Comparison of ENCODE assay signal across 1 cellular context in the genomic region with DNA sequence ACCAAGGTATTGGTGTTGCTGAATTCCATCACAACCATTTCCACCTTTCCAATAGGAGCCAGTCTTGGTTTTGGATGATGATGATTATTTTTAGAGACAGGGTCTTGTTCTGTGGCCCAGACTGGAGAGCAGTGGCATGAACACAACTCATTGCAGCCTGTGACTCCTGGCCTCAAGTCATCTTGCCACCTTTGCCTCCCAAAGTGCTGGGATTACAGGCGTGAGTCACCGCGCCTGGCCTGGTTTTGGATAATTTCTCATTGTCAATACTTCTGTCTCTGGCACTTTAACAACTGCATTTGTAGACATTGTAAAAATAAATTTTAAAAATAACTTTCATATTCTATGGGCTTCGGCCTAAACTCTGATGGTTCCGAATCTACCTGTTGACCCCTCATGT.
TF ChIP-seq lines count a peak whose summit lies in the region.

No MANE protein-coding gene starts in this region.

TF ChIP-seq in IMR-90, 13 proteins besides CTCF, POLR2A, EP300 and RAD21:
- TF ChIP-seq BHLHE40 (IDR thresholded peaks at IDR 0.05; ENCODE audit: low read depth, low read length): no peak
- no peak for TF ChIP-seq SMC3 (IDR thresholded peaks at IDR 0.05; ENCODE audit: low read depth, low read length)
- TF ChIP-seq, protein P1, sequence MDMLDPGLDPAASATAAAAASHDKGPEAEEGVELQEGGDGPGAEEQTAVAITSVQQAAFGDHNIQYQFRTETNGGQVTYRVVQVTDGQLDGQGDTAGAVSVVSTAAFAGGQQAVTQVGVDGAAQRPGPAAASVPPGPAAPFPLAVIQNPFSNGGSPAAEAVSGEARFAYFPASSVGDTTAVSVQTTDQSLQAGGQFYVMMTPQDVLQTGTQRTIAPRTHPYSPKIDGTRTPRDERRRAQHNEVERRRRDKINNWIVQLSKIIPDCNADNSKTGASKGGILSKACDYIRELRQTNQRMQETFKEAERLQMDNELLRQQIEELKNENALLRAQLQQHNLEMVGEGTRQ (IDR thresholded peaks at IDR 0.05; ENCODE audit: low read depth, low read length): no peak
- TF ChIP-seq MAFK (IDR thresholded peaks at IDR 0.05; ENCODE audit: low read depth, low read length): no peak
- no peak for TF ChIP-seq NFE2L2 (IDR thresholded peaks at IDR 0.05; ENCODE audit: low read depth, low read length)
- no peak for TF ChIP-seq FOS (IDR thresholded peaks at IDR 0.05; ENCODE audit: low read depth, low read length)
- no peak for TF ChIP-seq RFX5 (IDR thresholded peaks at IDR 0.05; ENCODE audit: low read depth, low read length)
- no peak for TF ChIP-seq MAZ (IDR thresholded peaks at IDR 0.05; ENCODE audit: borderline replicate concordance, low read depth, low read length)
- TF ChIP-seq, protein P2, sequence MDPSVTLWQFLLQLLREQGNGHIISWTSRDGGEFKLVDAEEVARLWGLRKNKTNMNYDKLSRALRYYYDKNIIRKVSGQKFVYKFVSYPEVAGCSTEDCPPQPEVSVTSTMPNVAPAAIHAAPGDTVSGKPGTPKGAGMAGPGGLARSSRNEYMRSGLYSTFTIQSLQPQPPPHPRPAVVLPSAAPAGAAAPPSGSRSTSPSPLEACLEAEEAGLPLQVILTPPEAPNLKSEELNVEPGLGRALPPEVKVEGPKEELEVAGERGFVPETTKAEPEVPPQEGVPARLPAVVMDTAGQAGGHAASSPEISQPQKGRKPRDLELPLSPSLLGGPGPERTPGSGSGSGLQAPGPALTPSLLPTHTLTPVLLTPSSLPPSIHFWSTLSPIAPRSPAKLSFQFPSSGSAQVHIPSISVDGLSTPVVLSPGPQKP (IDR thresholded peaks at IDR 0.05; ENCODE audit: borderline replicate concordance, low read depth, low read length): no peak
- no peak for TF ChIP-seq CEBPB (IDR thresholded peaks at IDR 0.05; ENCODE audit: low read depth, low read length)
- no peak for TF ChIP-seq MXI1 (IDR thresholded peaks at IDR 0.05; ENCODE audit: borderline replicate concordance, low read depth, low read length)
- no peak for TF ChIP-seq RCOR1 (IDR thresholded peaks at IDR 0.05; ENCODE audit: insufficient replicate concordance, low read length)
- TF ChIP-seq CHD1 (IDR thresholded peaks at IDR 0.05; ENCODE audit: low read depth, low read length): no peak
